1 cellular context compared by ENCODE assay signal in genomic region chr2:199455533-199456382, GRCh38.
TF ChIP-seq lines count a peak whose summit lies in the region.

No MANE protein-coding gene starts in this region.

TF ChIP-seq in K562, 482 proteins besides CTCF, POLR2A, EP300 and RAD21 (continued from another document and continues in another):
- peak in 1 of 2 experiments; percentile 70; a peak in 2 of 4 replicates for TF ChIP-seq ZMIZ1 (IDR thresholded peaks at IDR 0.05; ENCODE audit: low read depth in 2 of 2, low read length in 2 of 2)
- no peak for TF ChIP-seq DNMT1 (IDR thresholded peaks at IDR 0.05)
- peak; percentile 27; the same call in 1 of the 2 replicates for TF ChIP-seq BCOR (IDR thresholded peaks at IDR 0.05)
- TF ChIP-seq ZBTB49 (CRISPR knock-in tag; IDR thresholded peaks at IDR 0.05; ENCODE audit: borderline replicate concordance): no peak
- peak; percentile 40 for TF ChIP-seq TAF9B (IDR thresholded peaks at IDR 0.05; ENCODE audit: partially characterized antibody)
- TF ChIP-seq ELK1 (CRISPR knock-in tag; IDR thresholded peaks at IDR 0.05): no peak
- no peak; the same call in 1 of the 2 replicates for TF ChIP-seq MTA3 (IDR thresholded peaks at IDR 0.05; ENCODE audit: borderline replicate concordance)
- TF ChIP-seq POLR2AphosphoS5 (IDR thresholded peaks at IDR 0.05; ENCODE audit: control insufficient read depth, insufficient read depth, low read depth, low read length): peak; percentile 47; the same call in 1 of the 2 replicates
- 0 out of 2 replicates have a peak, but pooled peaks have one; percentile 49 for TF ChIP-seq NKRF (IDR thresholded peaks at IDR 0.05; ENCODE audit: borderline replicate concordance)
- no peak for TF ChIP-seq RERE (CRISPR knock-in tag; IDR thresholded peaks at IDR 0.05; ENCODE audit: borderline replicate concordance)
- peak in 1 of 2 experiments; percentile 72; a peak in 2 of 4 replicates for TF ChIP-seq HDAC1 (IDR thresholded peaks at IDR 0.05)
- TF ChIP-seq NFIC (IDR thresholded peaks at IDR 0.05): peak; percentile 63
- peak; percentile 45; the same call in 1 of the 2 replicates for TF ChIP-seq CEBPG (CRISPR knock-in tag; IDR thresholded peaks at IDR 0.05)
- no peak for TF ChIP-seq CEBPG (tag; conservative IDR thresholded peaks at IDR 0.05 in 1 of 2, IDR thresholded peaks at IDR 0.05 in 1 of 2)
- TF ChIP-seq POU5F1 (IDR thresholded peaks at IDR 0.05; ENCODE audit: borderline replicate concordance, low read depth, low read length, partially characterized antibody): no peak
- no peak for TF ChIP-seq RUNX1 (IDR thresholded peaks at IDR 0.05; ENCODE audit: low read depth)
- peak; percentile 89 for TF ChIP-seq PCBP1 (IDR thresholded peaks at IDR 0.05; ENCODE audit: low read depth, low read length, poor library complexity, severe bottlenecking)
- TF ChIP-seq STAT5B (CRISPR knock-in tag; IDR thresholded peaks at IDR 0.05): no peak
- TF ChIP-seq ARNT (IDR thresholded peaks at IDR 0.05): no peak
- TF ChIP-seq SMAD4 (CRISPR knock-in tag; conservative IDR thresholded peaks at IDR 0.05): peak; percentile 82
- no peak for TF ChIP-seq FOXJ3 (CRISPR knock-in tag; IDR thresholded peaks at IDR 0.05)
- TF ChIP-seq ZBTB34 (CRISPR knock-in tag; IDR thresholded peaks at IDR 0.05): no peak
- TF ChIP-seq SMARCE1 (IDR thresholded peaks at IDR 0.05): 0 out of 2 replicates have a peak, but pooled peaks have one; percentile 54
- no peak for TF ChIP-seq MITF (IDR thresholded peaks at IDR 0.05)
- peak; percentile 92 to 94; a peak in 3 of 4 replicates for TF ChIP-seq UBTF (IDR thresholded peaks at IDR 0.05; ENCODE audit: borderline replicate concordance in 1 of 2, low read depth in 2 of 2, low read length in 2 of 2)
- peak; percentile 39 for TF ChIP-seq DACH1 (IDR thresholded peaks at IDR 0.05; ENCODE audit: partially characterized antibody)
- peak; percentile 7 for TF ChIP-seq CHD1 (IDR thresholded peaks at IDR 0.05; ENCODE audit: low read length)
- peak; percentile 90 for TF ChIP-seq NCOR1 (IDR thresholded peaks at IDR 0.05)
- TF ChIP-seq PHF8 (IDR thresholded peaks at IDR 0.05; ENCODE audit: borderline replicate concordance, low read length): peak; percentile 50; the same call in 1 of the 2 replicates
- peak in 1 of 2 experiments; percentile 80; a peak in 1 of 4 replicates for TF ChIP-seq ZNF639 (CRISPR knock-in tag; conservative IDR thresholded peaks at IDR 0.05 in 1 of 2, IDR thresholded peaks at IDR 0.05 in 1 of 2)
- TF ChIP-seq SPI1 (IDR thresholded peaks at IDR 0.05; ENCODE audit: borderline replicate concordance, low read depth, low read length): peak; percentile 46; the same call in 1 of the 2 replicates
- TF ChIP-seq TBP (optimal IDR thresholded peaks at IDR 0.05; ENCODE audit: low read depth, low read length): peak; percentile 63
